ENCODE assay signal across 9 cellular contexts in genomic region chr6:152952866-152953509, GRCh38. TPM values are rescaled to one million over a fixed set of nuclear protein-coding genes. Genes with fewer than 3 reads are reported as not detected.
DNase-seq lines count a peak whose midpoint lies in the region; ATAC-seq and TF ChIP-seq lines count a peak whose summit lies in the region.
"Had no signal": no experiment of that assay in that cellular context is flagged by ENCODE, and none has a peak within 500 bp of the region (broad histone marks: within the 10 kb centered on the region; RNA-seq: fewer than 3 reads in every experiment).

No MANE protein-coding gene starts in this region.

- no peak overlapping the region for H4K5ac ChIP-seq in H9 (ENCODE audit: insufficient read length, low read depth, low read length)

- H3K4me3 ChIP-seq in CD4-positive, CD25-positive, alpha-beta regulatory T cell (ENCODE audit: low read depth, low read length) = no peak overlapping the region
- H3K4me3 ChIP-seq in lower leg skin (ENCODE audit: low read depth, poor library complexity, severe bottlenecking) = no peak overlapping the region

- no peaks in the 10 kb centered on the region for H3K36me3 Mint-ChIP-seq in CD4-positive, CD25-positive, alpha-beta regulatory T cell
- no peaks in the 10 kb centered on the region for H3K36me3 Mint-ChIP-seq in H9 (ENCODE audit: insufficient read depth in 1 of 3, low read depth in 3 of 3)
- no peaks in the 10 kb centered on the region for H3K36me3 Mint-ChIP-seq in activated T-cell treated with anti-CD3 and anti-CD28 coated beads, Interleukin-2, amount 50 U/mL, for 24 hours (ENCODE audit: low read depth)
- H3K36me3 Mint-ChIP-seq: memory B cell had no signal

- H3K9ac ChIP-seq in H9 (ENCODE audit: extremely low read depth, insufficient read length, low read length) = no peak overlapping the region

- H3K56ac ChIP-seq in H9 (ENCODE audit: insufficient read length, low read depth, low read length) = no peak overlapping the region

- no peak for TF ChIP-seq POLR2A in lower leg skin (IDR thresholded peaks at IDR 0.05)

- no peak overlapping the region for H3K4ac ChIP-seq in H9 (ENCODE audit: low read depth, low read length)

- no peak overlapping the region for H4K8ac ChIP-seq in H9 (replicated peaks; ENCODE audit: insufficient read length, low read depth, low read length)

- peaks cover 39% of the 10 kb centered on the region for H3K27me3 Mint-ChIP-seq in CD4-positive, CD25-positive, alpha-beta regulatory T cell
- no peaks in the 10 kb centered on the region for H3K27me3 Mint-ChIP-seq in H9 (ENCODE audit: low read depth)
- peaks cover 52% of the 10 kb centered on the region for H3K27me3 Mint-ChIP-seq in activated T-cell treated with anti-CD3 and anti-CD28 coated beads, Interleukin-2, amount 50 U/mL, for 24 hours

- H3K9me3 ChIP-seq in CD4-positive, CD25-positive, alpha-beta regulatory T cell (ENCODE audit: control insufficient read depth in 2 of 2, low read length in 2 of 2) = no peaks in the 10 kb centered on the region
- H3K9me3 ChIP-seq in H9 (ENCODE audit: control insufficient read depth, low read depth, low read length) = no peaks in the 10 kb centered on the region

- no peak overlapping the region for H2BK20ac ChIP-seq in H9 (ENCODE audit: low read depth, low read length, poor library complexity, severe bottlenecking)

- no peak overlapping the region for H3K18ac ChIP-seq in H9 (ENCODE audit: insufficient read length, low read depth, low read length)

- TF ChIP-seq CTCF in H9 (conservative IDR thresholded peaks at IDR 0.05) = peak; percentile 76
- no peak for TF ChIP-seq CTCF in lower leg skin (IDR thresholded peaks at IDR 0.05)

- peak in 2 of 3 donors; percentile 9 to 43 for DNase-seq in CD4-positive, CD25-positive, alpha-beta regulatory T cell
- DNase-seq in H9 = no peak
- peak; percentile 75 for DNase-seq in SK-MEL-5 (ENCODE audit: low read depth, low spot score)
- DNase-seq in glomerular visceral epithelial cell (ENCODE audit: extremely low spot score) = peak; percentile 13
- DNase-seq in activated T-cell treated with anti-CD3 and anti-CD28 coated beads, Interleukin-2, amount 50 U/mL, for 24 hours = no peak
- no peak for DNase-seq in lower leg skin (ENCODE audit: low spot score in 2 of 2)
- DNase-seq in ureter (ENCODE audit: low spot score) = no peak
- no peak for DNase-seq in stimulated activated CD4-positive, alpha-beta T cell treated with anti-CD3 and anti-CD28 coated beads, Interleukin-2, amount 100 ng/mL, for 24 hours

- peaks cover 0 to 6% (median 4%) of the 10 kb centered on the region in 4 donors for H3K4me1 Mint-ChIP-seq in CD4-positive, CD25-positive, alpha-beta regulatory T cell
- peaks cover 13 to 18% of the 10 kb centered on the region in 2 experiments for H3K4me1 Mint-ChIP-seq in H9
- peaks cover 6% of the 10 kb centered on the region for H3K4me1 Mint-ChIP-seq in activated T-cell treated with anti-CD3 and anti-CD28 coated beads, Interleukin-2, amount 50 U/mL, for 24 hours (ENCODE audit: low read depth)

- H4K91ac ChIP-seq in H9 (ENCODE audit: insufficient read length, low read depth, low read length) = no peak overlapping the region

- intact Hi-C loops in lower leg skin (cut with DNase I; ENCODE audit: low total_unique reads) = no loop called here

- H3K79me1 ChIP-seq in H9 (ENCODE audit: insufficient read depth, low read depth, low read length, poor library complexity, severe bottlenecking) = no peaks in the 10 kb centered on the region

- no peak overlapping the region for H3T11ph ChIP-seq in H9 (ENCODE audit: low read length)

- no peak overlapping the region for H3K23ac ChIP-seq in H9 (ENCODE audit: insufficient read length, low read depth, low read length)

- H3K79me2 ChIP-seq in H9 (ENCODE audit: insufficient read depth, low read length) = no peaks in the 10 kb centered on the region

- no peak overlapping the region for H3K27ac ChIP-seq in CD4-positive, CD25-positive, alpha-beta regulatory T cell (ENCODE audit: insufficient read depth, low read length, poor library complexity, severe bottlenecking)
- no peak overlapping the region for H3K27ac ChIP-seq in H9 (ENCODE audit: insufficient read length, low read depth, low read length)

- no peak overlapping the region for H3K27ac Mint-ChIP-seq in CD4-positive, CD25-positive, alpha-beta regulatory T cell
- no peak overlapping the region for H3K27ac Mint-ChIP-seq in H9
- H3K27ac Mint-ChIP-seq in activated T-cell treated with anti-CD3 and anti-CD28 coated beads, Interleukin-2, amount 50 U/mL, for 24 hours = no peak overlapping the region
- H3K27ac Mint-ChIP-seq: memory B cell had no signal

- no peak overlapping the region for H2BK15ac ChIP-seq in H9 (ENCODE audit: low read depth, low read length)

- in situ Hi-C loops in SK-MEL-5 (cut with HindIII; ENCODE audit: low pct_unique_long_range_greater_than_20kb, low sequenced_read_pairs) = no loop called here

- no peak overlapping the region for H2AFZ ChIP-seq in H9 (ENCODE audit: low read length)

- peaks cover 0 to 5% (median 0%) of the 10 kb centered on the region in 7 donors for H3K9me3 Mint-ChIP-seq in CD4-positive, CD25-positive, alpha-beta regulatory T cell
- H3K9me3 Mint-ChIP-seq in H9 = no peaks in the 10 kb centered on the region; a peak in 1 of 5 replicates
- H3K9me3 Mint-ChIP-seq in activated T-cell treated with anti-CD3 and anti-CD28 coated beads, Interleukin-2, amount 50 U/mL, for 24 hours = no peaks in the 10 kb centered on the region
- H3K9me3 Mint-ChIP-seq: memory B cell had no signal

- no peak for ATAC-seq in CD4-positive, CD25-positive, alpha-beta regulatory T cell (ENCODE audit: low read depth in 2 of 2)

- no peaks in the 10 kb centered on the region for H3K36me3 ChIP-seq in CD4-positive, CD25-positive, alpha-beta regulatory T cell (ENCODE audit: control insufficient read depth, insufficient read depth, low read length)

- H3K14ac ChIP-seq in H9 (ENCODE audit: insufficient read depth, low read length) = no peak overlapping the region

- H2AK5ac ChIP-seq in H9 (ENCODE audit: insufficient read length, low read length) = no peak overlapping the region

- H3K23me2 ChIP-seq in H9 (ENCODE audit: insufficient read length, low read depth, low read length, poor library complexity, severe bottlenecking) = no peaks in the 10 kb centered on the region

- WGBS in H9 (ENCODE audit: extremely low coverage, insufficient read length, low lambda C conversion rate) = 100% methylated on average over 1 of the region's 7 CpGs
- WGBS in lower leg skin, 2 donors = 49 to 53% methylated on average over 7 of the region's 7 CpGs

- no peak overlapping the region for H3K4me2 ChIP-seq in H9 (ENCODE audit: insufficient read depth, insufficient read length, low read length)

- no peak overlapping the region for H2BK120ac ChIP-seq in H9 (ENCODE audit: low read depth, low read length, poor library complexity, severe bottlenecking)

- peaks cover 6% of the 10 kb centered on the region for H3K4me1 ChIP-seq in CD4-positive, CD25-positive, alpha-beta regulatory T cell (ENCODE audit: control insufficient read depth, insufficient read depth, low read length, poor library complexity, severe bottlenecking)
- peaks cover 4% of the 10 kb centered on the region; the same call in 1 of the 2 replicates for H3K4me1 ChIP-seq in H9 (ENCODE audit: insufficient read depth, low read length)

- H4K20me1 ChIP-seq in H9 (ENCODE audit: control insufficient read depth, insufficient read depth, insufficient read length) = no peaks in the 10 kb centered on the region

- peaks cover 11% of the 10 kb centered on the region for H3K27me3 ChIP-seq in CD4-positive, CD25-positive, alpha-beta regulatory T cell (ENCODE audit: control insufficient read depth, insufficient read depth, low read length)
- no peaks in the 10 kb centered on the region for H3K27me3 ChIP-seq in H9 (ENCODE audit: insufficient read depth, low read length)

- H2BK12ac ChIP-seq in H9 (ENCODE audit: insufficient read length, low read depth, low read length) = no peak overlapping the region

- H3K4me3 Mint-ChIP-seq in CD4-positive, CD25-positive, alpha-beta regulatory T cell = no peak overlapping the region
- no peak overlapping the region for H3K4me3 Mint-ChIP-seq in H9
- H3K4me3 Mint-ChIP-seq in activated T-cell treated with anti-CD3 and anti-CD28 coated beads, Interleukin-2, amount 50 U/mL, for 24 hours = no peak overlapping the region
- H3K4me3 Mint-ChIP-seq: memory B cell had no signal

- H2BK5ac ChIP-seq in H9 (ENCODE audit: insufficient read length, low read length) = no peak overlapping the region

RNA-seq across cellular contexts. Expression of gene FBXO5, which starts 29.9 kb away (rescaled TPM):
- 7.9 TPM for total RNA-seq in CD4-positive, CD25-positive, alpha-beta regulatory T cell
- 1 to 10 TPM; 5.6 to 9.2 (median 7.7) TPM for polyA plus RNA-seq in CD4-positive, CD25-positive, alpha-beta regulatory T cell
- total RNA-seq in H9 (2021) (43.2 and 47.6 TPM in 2 replicates), lower leg skin (1 to 10 TPM; 2.0 to 6.5 (median 3.7) TPM), ureter (5.3 TPM)
- 17.4 and 17.8 TPM in 2 replicates for total RNA-seq in SK-MEL-5 (2014; rRNA removed; shearing (Covaris generic))
- polyA plus RNA-seq in SK-MEL-5 (2015; cell fraction: cytosol; rRNA removed) = 14.3 and 17.8 TPM in 2 replicates
- 26.6 and 32.0 TPM in 2 replicates for polyA plus RNA-seq in SK-MEL-5 (2015; cell fraction: nucleus; rRNA removed)

RNA-seq across cellular contexts. Expression of gene MTRF1L, which starts 49.5 kb away (rescaled TPM):
- total RNA-seq in CD4-positive, CD25-positive, alpha-beta regulatory T cell = 17.2 TPM
- 10 to 100 TPM in 2 of 4 donors, 1 to 10 TPM in 2; 7.6 to 12.0 (median 9.2) TPM for polyA plus RNA-seq in CD4-positive, CD25-positive, alpha-beta regulatory T cell
- 26.5 and 29.2 TPM in 2 replicates for total RNA-seq in H9 (2021)
- total RNA-seq in SK-MEL-5 (2014; rRNA removed; shearing (Covaris generic)) = 29.0 and 32.5 TPM in 2 replicates
- polyA plus RNA-seq in SK-MEL-5 (2015; cell fraction: cytosol; rRNA removed) = 16.7 and 19.3 TPM in 2 replicates
- polyA plus RNA-seq in SK-MEL-5 (2015; cell fraction: nucleus; rRNA removed) = 21.0 and 21.7 TPM in 2 replicates
- total RNA-seq in lower leg skin = 10 to 100 TPM; 15.9 to 19.7 (median 17.6) TPM
- total RNA-seq in ureter = 16.0 TPM

Comparison
In these comparisons a context has a peak if more than half of its experiments do, and no peak if none do; other contexts are left out.
1. DNase-seq: peak in CD4-positive, CD25-positive, alpha-beta regulatory T cell (2 of 3), SK-MEL-5 (single experiment) and glomerular visceral epithelial cell (single experiment); none in H9 (single experiment), activated T-cell treated with anti-CD3 and anti-CD28 coated beads, Interleukin-2, amount 50 U/mL, for 24 hours (single experiment), lower leg skin (0 of 2), ureter (single experiment) and stimulated activated CD4-positive, alpha-beta T cell treated with anti-CD3 and anti-CD28 coated beads, Interleukin-2, amount 100 ng/mL, for 24 hours (0 of 2).